ENCODE assay signal across 1 cellular context in the genomic region with DNA sequence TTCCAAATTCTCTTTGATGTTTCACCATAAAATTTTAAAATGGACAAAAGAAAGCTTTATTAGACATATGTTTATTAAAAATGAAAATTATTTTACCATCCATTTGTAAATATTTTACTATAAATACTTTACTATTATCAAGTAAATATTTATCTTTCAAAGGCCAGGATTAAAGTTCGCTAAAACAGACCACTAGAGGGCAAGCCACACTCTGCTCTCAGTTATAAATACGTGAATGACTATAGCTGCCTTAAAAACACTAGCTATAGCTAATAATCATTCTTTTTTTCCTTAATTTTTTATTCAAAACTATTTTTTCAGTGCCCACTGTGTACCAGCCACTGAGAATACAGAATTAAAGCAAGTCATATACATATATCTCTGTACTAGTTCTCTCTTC.
TF ChIP-seq lines count a peak whose summit lies in the region.

No MANE protein-coding gene starts in this region.

TF ChIP-seq in K562, 482 proteins besides CTCF, POLR2A, EP300 and RAD21:
- TF ChIP-seq, protein P1, sequence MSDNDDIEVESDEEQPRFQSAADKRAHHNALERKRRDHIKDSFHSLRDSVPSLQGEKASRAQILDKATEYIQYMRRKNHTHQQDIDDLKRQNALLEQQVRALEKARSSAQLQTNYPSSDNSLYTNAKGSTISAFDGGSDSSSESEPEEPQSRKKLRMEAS (CRISPR knock-in tag; IDR thresholded peaks at IDR 0.05) = no peak
- TF ChIP-seq MBD2 (IDR thresholded peaks at IDR 0.05; ENCODE audit: borderline replicate concordance, low read depth) (no peak), ZNF354B (CRISPR knock-in tag; IDR thresholded peaks at IDR 0.05) (no peak), ILF3 (IDR thresholded peaks at IDR 0.05; ENCODE audit: borderline replicate concordance) (no peak), ZNF140 (CRISPR knock-in tag; IDR thresholded peaks at IDR 0.05) (no peak), ZNF589 (CRISPR knock-in tag; IDR thresholded peaks at IDR 0.05; ENCODE audit: low read depth) (no peak)
- TF ChIP-seq, protein P2, sequence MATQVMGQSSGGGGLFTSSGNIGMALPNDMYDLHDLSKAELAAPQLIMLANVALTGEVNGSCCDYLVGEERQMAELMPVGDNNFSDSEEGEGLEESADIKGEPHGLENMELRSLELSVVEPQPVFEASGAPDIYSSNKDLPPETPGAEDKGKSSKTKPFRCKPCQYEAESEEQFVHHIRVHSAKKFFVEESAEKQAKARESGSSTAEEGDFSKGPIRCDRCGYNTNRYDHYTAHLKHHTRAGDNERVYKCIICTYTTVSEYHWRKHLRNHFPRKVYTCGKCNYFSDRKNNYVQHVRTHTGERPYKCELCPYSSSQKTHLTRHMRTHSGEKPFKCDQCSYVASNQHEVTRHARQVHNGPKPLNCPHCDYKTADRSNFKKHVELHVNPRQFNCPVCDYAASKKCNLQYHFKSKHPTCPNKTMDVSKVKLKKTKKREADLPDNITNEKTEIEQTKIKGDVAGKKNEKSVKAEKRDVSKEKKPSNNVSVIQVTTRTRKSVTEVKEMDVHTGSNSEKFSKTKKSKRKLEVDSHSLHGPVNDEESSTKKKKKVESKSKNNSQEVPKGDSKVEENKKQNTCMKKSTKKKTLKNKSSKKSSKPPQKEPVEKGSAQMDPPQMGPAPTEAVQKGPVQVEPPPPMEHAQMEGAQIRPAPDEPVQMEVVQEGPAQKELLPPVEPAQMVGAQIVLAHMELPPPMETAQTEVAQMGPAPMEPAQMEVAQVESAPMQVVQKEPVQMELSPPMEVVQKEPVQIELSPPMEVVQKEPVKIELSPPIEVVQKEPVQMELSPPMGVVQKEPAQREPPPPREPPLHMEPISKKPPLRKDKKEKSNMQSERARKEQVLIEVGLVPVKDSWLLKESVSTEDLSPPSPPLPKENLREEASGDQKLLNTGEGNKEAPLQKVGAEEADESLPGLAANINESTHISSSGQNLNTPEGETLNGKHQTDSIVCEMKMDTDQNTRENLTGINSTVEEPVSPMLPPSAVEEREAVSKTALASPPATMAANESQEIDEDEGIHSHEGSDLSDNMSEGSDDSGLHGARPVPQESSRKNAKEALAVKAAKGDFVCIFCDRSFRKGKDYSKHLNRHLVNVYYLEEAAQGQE (CRISPR knock-in tag; IDR thresholded peaks at IDR 0.05; ENCODE audit: low read depth) = no peak
- TF ChIP-seq, protein P3, sequence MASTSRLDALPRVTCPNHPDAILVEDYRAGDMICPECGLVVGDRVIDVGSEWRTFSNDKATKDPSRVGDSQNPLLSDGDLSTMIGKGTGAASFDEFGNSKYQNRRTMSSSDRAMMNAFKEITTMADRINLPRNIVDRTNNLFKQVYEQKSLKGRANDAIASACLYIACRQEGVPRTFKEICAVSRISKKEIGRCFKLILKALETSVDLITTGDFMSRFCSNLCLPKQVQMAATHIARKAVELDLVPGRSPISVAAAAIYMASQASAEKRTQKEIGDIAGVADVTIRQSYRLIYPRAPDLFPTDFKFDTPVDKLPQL (IDR thresholded peaks at IDR 0.05; ENCODE audit: extremely low read depth, insufficient read length) = no peak
